In the genomic region with DNA sequence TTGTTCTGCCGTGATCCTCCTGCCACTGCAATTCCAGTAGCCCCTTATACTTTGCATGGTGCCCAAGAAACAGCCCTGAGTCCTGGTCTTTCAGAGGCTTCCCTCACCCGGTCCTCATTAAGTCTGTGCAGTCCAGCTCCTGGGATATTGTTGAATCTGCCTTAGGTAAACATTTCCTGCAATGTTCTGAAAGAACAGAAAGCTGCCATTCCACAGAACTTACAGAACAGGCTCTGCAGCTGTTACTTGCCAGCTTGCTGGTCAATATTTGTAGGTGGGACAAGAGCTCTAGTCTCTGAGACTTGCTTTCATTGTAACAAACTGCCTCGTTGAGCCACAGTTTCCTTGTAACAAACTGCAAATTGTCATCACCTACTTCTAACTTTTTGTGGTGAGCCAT, we compare ENCODE assay signal across 16 cellular contexts.
DNase-seq lines count a peak whose midpoint lies in the region; ATAC-seq and TF ChIP-seq lines count a peak whose summit lies in the region.
"Had no signal": no experiment of that assay in that cellular context is flagged by ENCODE, and none has a peak within 500 bp of the region (broad histone marks: within the 10 kb centered on the region; RNA-seq: fewer than 3 reads in every experiment).

No MANE protein-coding gene starts in this region.

- no peaks in the 10 kb centered on the region for H3K27me3 ChIP-seq in mammary epithelial cell (ENCODE audit: insufficient read depth, low read length)
- no peaks in the 10 kb centered on the region for H3K27me3 ChIP-seq in upper lobe of right lung
- H3K27me3 ChIP-seq in ovary, result no peaks in the 10 kb centered on the region

- no peak overlapping the region for H3K27ac Mint-ChIP-seq in activated T-cell treated with anti-CD3 and anti-CD28 coated beads, Interleukin-2, amount 50 U/mL, for 72 hours
- H3K27ac Mint-ChIP-seq: activated naive CD8-positive, alpha-beta T cell treated with anti-CD3 and anti-CD28 coated beads, Interleukin-2, amount 10 ng/mL, durations not matched to agents 7 days and 5 days; CD8-positive, alpha-beta T cell; naive B cell had no signal

- 87% methylated on average over 2 of the region's 3 CpGs for WGBS in mammary epithelial cell (ENCODE audit: low coverage, missing lambda C conversion rate)
- WGBS in ovary, 3 donors, result 45 to 58% (median 57%) methylated on average over 3 of the region's 3 CpGs

- no peak for TF ChIP-seq CTCF in mammary epithelial cell (conservative IDR thresholded peaks at IDR 0.05 in 1 of 2, IDR thresholded peaks at IDR 0.05 in 1 of 2; ENCODE audit: extremely low read depth in 1 of 2, insufficient read depth in 1 of 2, low read depth in 1 of 2, low read length in 2 of 2)
- no peak for TF ChIP-seq CTCF in upper lobe of right lung (IDR thresholded peaks at IDR 0.05)
- TF ChIP-seq CTCF in ovary (IDR thresholded peaks at IDR 0.05), result no peak

- H3K4me3 ChIP-seq in mammary epithelial cell (replicated peaks in 1 of 3; ENCODE audit: insufficient read depth in 1 of 3, low read depth in 2 of 3, low read length in 3 of 3) (no peak overlapping the region), upper lobe of right lung (no peak overlapping the region), ovary (no peak overlapping the region)
- H3K4me3 ChIP-seq: K562 had no signal

- peaks cover 7% of the 10 kb centered on the region for H3K27me3 Mint-ChIP-seq in activated T-cell treated with anti-CD3 and anti-CD28 coated beads, Interleukin-2, amount 50 U/mL, for 72 hours (ENCODE audit: low read depth)
- H3K27me3 Mint-ChIP-seq: activated naive CD8-positive, alpha-beta T cell treated with anti-CD3 and anti-CD28 coated beads, Interleukin-2, amount 10 ng/mL, durations not matched to agents 7 days and 5 days had no signal

- H3K4me1 ChIP-seq in mammary epithelial cell (ENCODE audit: insufficient read depth, low read length), result no peaks in the 10 kb centered on the region
- no peaks in the 10 kb centered on the region for H3K4me1 ChIP-seq in upper lobe of right lung
- peaks cover 1% of the 10 kb centered on the region for H3K4me1 ChIP-seq in ovary (ENCODE audit: insufficient read depth)

- intact Hi-C loops in mammary epithelial cell (cut with micrococcal nuclease) (no loop called here), upper lobe of right lung (cut with DNase I) (no loop called here), ovary (cut with DNase I) (no loop called here)

- H3K36me3 Mint-ChIP-seq in activated T-cell treated with anti-CD3 and anti-CD28 coated beads, Interleukin-2, amount 50 U/mL, for 72 hours (ENCODE audit: insufficient read depth in 2 of 2), result no peaks in the 10 kb centered on the region
- H3K36me3 Mint-ChIP-seq: activated naive CD8-positive, alpha-beta T cell treated with anti-CD3 and anti-CD28 coated beads, Interleukin-2, amount 10 ng/mL, durations not matched to agents 7 days and 5 days; CD8-positive, alpha-beta T cell; naive B cell had no signal

- no peaks in the 10 kb centered on the region for H3K4me1 Mint-ChIP-seq in activated T-cell treated with anti-CD3 and anti-CD28 coated beads, Interleukin-2, amount 50 U/mL, for 72 hours (ENCODE audit: low read depth)
- H3K4me1 Mint-ChIP-seq: activated naive CD8-positive, alpha-beta T cell treated with anti-CD3 and anti-CD28 coated beads, Interleukin-2, amount 10 ng/mL, durations not matched to agents 7 days and 5 days; naive B cell had no signal

- no peaks in the 10 kb centered on the region for H3K9me3 Mint-ChIP-seq in activated T-cell treated with anti-CD3 and anti-CD28 coated beads, Interleukin-2, amount 50 U/mL, for 72 hours
- H3K9me3 Mint-ChIP-seq: activated naive CD8-positive, alpha-beta T cell treated with anti-CD3 and anti-CD28 coated beads, Interleukin-2, amount 10 ng/mL, durations not matched to agents 7 days and 5 days; activated T-cell treated with anti-CD3 and anti-CD28 coated beads, Interleukin-2, amount 50 U/mL, for 4 hours; CD8-positive, alpha-beta T cell had no signal

- no peaks in the 10 kb centered on the region for H3K79me2 ChIP-seq in mammary epithelial cell (ENCODE audit: insufficient read depth, low read length)

- CTCF ChIA-PET in mammary epithelial cell (lab: Charles Lee; ENCODE audit: low non-redundant PET), result no interaction called here

- no peak overlapping the region for H3K9ac ChIP-seq in mammary epithelial cell (ENCODE audit: insufficient read depth, low read length)

- peak overlapping the region; percentile 33 for H2AFZ ChIP-seq in mammary epithelial cell (ENCODE audit: low read depth, low read length)

- H3K27ac ChIP-seq in mammary epithelial cell (ENCODE audit: insufficient read depth, low read depth, low read length) (no peak overlapping the region), upper lobe of right lung (peak overlapping the region; percentile 36), ovary (no peak overlapping the region)

- H3K4me3 Mint-ChIP-seq in activated T-cell treated with anti-CD3 and anti-CD28 coated beads, Interleukin-2, amount 50 U/mL, for 72 hours, result no peak overlapping the region
- H3K4me3 Mint-ChIP-seq: activated naive CD8-positive, alpha-beta T cell treated with anti-CD3 and anti-CD28 coated beads, Interleukin-2, amount 10 ng/mL, durations not matched to agents 7 days and 5 days; activated T-cell treated with anti-CD3 and anti-CD28 coated beads, Interleukin-2, amount 50 U/mL, for 4 hours; CD8-positive, alpha-beta T cell; naive B cell had no signal

- H3K9me3 ChIP-seq in mammary epithelial cell (replicated peaks; ENCODE audit: insufficient read depth, low read length), result no peaks in the 10 kb centered on the region
- no peaks in the 10 kb centered on the region for H3K9me3 ChIP-seq in upper lobe of right lung
- H3K9me3 ChIP-seq in ovary, result no peaks in the 10 kb centered on the region

- BruUV-seq in mammary epithelial cell (replicated peaks; lab: Mats Ljungman, UMichigan), result no TSS peak

- TF ChIP-seq EP300 in ovary (IDR thresholded peaks at IDR 0.05), result no peak

- H4K20me1 ChIP-seq in mammary epithelial cell (ENCODE audit: insufficient read depth, low read length), result no peaks in the 10 kb centered on the region

- no peak overlapping the region for H3K4me2 ChIP-seq in mammary epithelial cell (ENCODE audit: insufficient read depth, low read depth, low read length)

- ATAC-seq in upper lobe of right lung (peak; percentile 89), HG03159 (IDR thresholded peaks at IDR 0.05; ENCODE audit: unreplicated experiment) (no peak)
- no peak for ATAC-seq in activated T-cell treated with anti-CD3 and anti-CD28 coated beads, Interleukin-2, amount 50 U/mL, for 72 hours (replicated peaks in 1 of 2)
- ATAC-seq: activated T-cell treated with anti-CD3 and anti-CD28 coated beads, Interleukin-2, amount 50 U/mL, for 4 hours; CD8-positive, alpha-beta T cell; K562 had no signal

- DNase-seq in NCI-H345 (lab: John Stamatoyannopoulos, UW) (peak; percentile 48), NCI-H345 treated with DMSO at 0.1 percent for 48 hours (lab: John Stamatoyannopoulos, UW; ENCODE audit: unreplicated experiment) (no peak), mammary epithelial cell (no peak), mesenteric fat pad (ENCODE audit: low spot score) (peak; percentile 9), upper lobe of right lung (no peak), ovary (no peak)
- DNase-seq in activated T-cell treated with anti-CD3 and anti-CD28 coated beads, Interleukin-2, amount 50 U/mL, for 72 hours, result no peak
- DNase-seq: activated CD4-positive, alpha-beta T cell treated with anti-CD3 and anti-CD28 coated beads for 48 hours; activated naive CD8-positive, alpha-beta T cell treated with anti-CD3 and anti-CD28 coated beads, Interleukin-2, amount 10 ng/mL, durations not matched to agents 7 days and 5 days; activated T-cell treated with anti-CD3 and anti-CD28 coated beads, Interleukin-2, amount 50 U/mL, for 4 hours; CD8-positive, alpha-beta T cell; naive B cell; NCI-H1694 treated with DMSO at 0.1 percent for 48 hours; Right ventricle myocardium superior had no signal

- no peak for TF ChIP-seq POLR2A in ovary (IDR thresholded peaks at IDR 0.05)

- H3K36me3 ChIP-seq in mammary epithelial cell (ENCODE audit: insufficient read depth, low read length) (no peaks in the 10 kb centered on the region), upper lobe of right lung (no peaks in the 10 kb centered on the region), ovary (no peaks in the 10 kb centered on the region)

- in situ Hi-C loops in mammary epithelial cell (cut with MboI; ENCODE audit: low sequenced_read_pairs in 2 of 2), result no loop called here

- dilution Hi-C loops in mammary epithelial cell (cut with HindIII; ENCODE audit: low sequenced_read_pairs), result no loop called here

Comparison
In these comparisons a context has a peak if more than half of its experiments do, and no peak if none do; other contexts are left out.
1. DNase-seq: peak in NCI-H345 (single experiment) and mesenteric fat pad (single experiment); none in NCI-H345 treated with DMSO at 0.1 percent for 48 hours (single experiment), mammary epithelial cell (single experiment), upper lobe of right lung (single experiment), ovary (0 of 5) and activated T-cell treated with anti-CD3 and anti-CD28 coated beads, Interleukin-2, amount 50 U/mL, for 72 hours (0 of 2).